ENCODE assay signal across 8 cellular contexts in genomic region chr18:35026407-35027061, GRCh38. TPM values are rescaled to one million over a fixed set of nuclear protein-coding genes. Genes with fewer than 3 reads are reported as not detected.
DNase-seq lines count a peak whose midpoint lies in the region; ATAC-seq and TF ChIP-seq lines count a peak whose summit lies in the region.

No MANE protein-coding gene starts in this region.

- H3K36me3 ChIP-seq in effector memory CD4-positive, alpha-beta T cell (ENCODE audit: control insufficient read depth, insufficient read depth, low read length): no peaks in the 10 kb centered on the region

- H3K9me3 ChIP-seq in effector memory CD4-positive, alpha-beta T cell (ENCODE audit: control insufficient read depth, low read length): no peaks in the 10 kb centered on the region

- H3K9me3 Mint-ChIP-seq in activated CD8-positive, alpha-beta T cell treated with anti-CD3 and anti-CD28 coated beads, Interleukin-2, amount 10 ng/mL, durations not matched to agents 7 days and 5 days (ENCODE audit: insufficient read depth): peaks cover 4% of the 10 kb centered on the region
- H3K9me3 Mint-ChIP-seq in nephron progenitor cell: no peaks in the 10 kb centered on the region

- H3K27ac ChIP-seq in effector memory CD4-positive, alpha-beta T cell (ENCODE audit: insufficient read depth, low read length, poor library complexity, severe bottlenecking): no peak overlapping the region

- POLR2A ChIA-PET in HEK293T (lab: Yijun Ruan, JAX): interaction anchor here (2.3 kb wide), 1 partner anchor 14 kb away, joined by 14 read pairs; the partner anchor contains the start of gene MAPRE2
- POLR2A ChIA-PET in activated CD8-positive, alpha-beta T cell treated with anti-CD3 and anti-CD28 coated beads, Interleukin-2, amount 10 ng/mL, durations not matched to agents 7 days and 5 days (lab: Charles Lee): interaction anchor here (0.9 to 5.8 kb wide), 3 partner anchors 15 to 117 kb away, joined by 4 to 117 read pairs (median 28); partner anchors contain the start of gene MAPRE2

- no peak overlapping the region for H3K27ac Mint-ChIP-seq in activated CD8-positive, alpha-beta T cell treated with anti-CD3 and anti-CD28 coated beads, Interleukin-2, amount 10 ng/mL, durations not matched to agents 7 days and 5 days
- H3K27ac Mint-ChIP-seq in nephron progenitor cell: peak overlapping the region; percentile 64

- peak; percentile 11 for TF ChIP-seq CTCF in nephron progenitor cell (IDR thresholded peaks at IDR 0.05)

- no peak overlapping the region for H3K4me3 ChIP-seq in effector memory CD4-positive, alpha-beta T cell (ENCODE audit: insufficient read depth, low read depth, low read length, poor library complexity, severe bottlenecking)

- no peak overlapping the region for H3K4me3 Mint-ChIP-seq in activated CD8-positive, alpha-beta T cell treated with anti-CD3 and anti-CD28 coated beads, Interleukin-2, amount 10 ng/mL, durations not matched to agents 7 days and 5 days
- H3K4me3 Mint-ChIP-seq in nephron progenitor cell: no peak overlapping the region

- H3K36me3 Mint-ChIP-seq in activated CD8-positive, alpha-beta T cell treated with anti-CD3 and anti-CD28 coated beads, Interleukin-2, amount 10 ng/mL, durations not matched to agents 7 days and 5 days (ENCODE audit: low read depth): peaks cover 5% of the 10 kb centered on the region
- no peaks in the 10 kb centered on the region for H3K36me3 Mint-ChIP-seq in nephron progenitor cell (ENCODE audit: low read depth)

- peaks cover 6% of the 10 kb centered on the region for H3K4me1 ChIP-seq in effector memory CD4-positive, alpha-beta T cell (ENCODE audit: control insufficient read depth, insufficient read depth, low read length, poor library complexity, severe bottlenecking)

- peak; percentile 25 for DNase-seq in NCI-H1105 treated with DMSO at 0.1 percent for 48 hours (lab: John Stamatoyannopoulos, UW)
- no peak for DNase-seq in NCI-H1105 (lab: John Stamatoyannopoulos, UW)
- DNase-seq in HEK293T (ENCODE audit: extremely low spot score): no peak
- DNase-seq in activated CD8-positive, alpha-beta T cell treated with anti-CD3 and anti-CD28 coated beads, Interleukin-2, amount 10 ng/mL, durations not matched to agents 7 days and 5 days: peak; percentile 37
- no peak for DNase-seq in nephron progenitor cell
- no peak for DNase-seq in hepatic stellate cell (ENCODE audit: low spot score)
- no peak for DNase-seq in effector memory CD4-positive, alpha-beta T cell

- no peaks in the 10 kb centered on the region for H3K27me3 ChIP-seq in effector memory CD4-positive, alpha-beta T cell (replicated peaks; ENCODE audit: control insufficient read depth, insufficient read depth, low read length, poor library complexity, severe bottlenecking)

- CTCF ChIA-PET in HEK293T (lab: Yijun Ruan, JAX): interaction anchor here (0.5 to 3.1 kb wide), 6 partner anchors 10 to 175 kb away, joined by 3 to 15 read pairs (median 4); partner anchors contain the start of gene MAPRE2
- CTCF ChIA-PET in activated CD8-positive, alpha-beta T cell treated with anti-CD3 and anti-CD28 coated beads, Interleukin-2, amount 10 ng/mL, durations not matched to agents 7 days and 5 days (lab: Charles Lee): interaction anchor here (0.8 to 9.2 kb wide), 22 partner anchors 10 to 360 kb away, joined by 3 to 160 read pairs (median 6); partner anchors contain the start of gene MAPRE2

- peaks cover 33% of the 10 kb centered on the region for H3K4me1 Mint-ChIP-seq in activated CD8-positive, alpha-beta T cell treated with anti-CD3 and anti-CD28 coated beads, Interleukin-2, amount 10 ng/mL, durations not matched to agents 7 days and 5 days (ENCODE audit: low read depth)
- H3K4me1 Mint-ChIP-seq in nephron progenitor cell: peaks cover 19% of the 10 kb centered on the region

- H3K27me3 Mint-ChIP-seq in activated CD8-positive, alpha-beta T cell treated with anti-CD3 and anti-CD28 coated beads, Interleukin-2, amount 10 ng/mL, durations not matched to agents 7 days and 5 days (ENCODE audit: low read depth): no peaks in the 10 kb centered on the region
- peaks cover 5% of the 10 kb centered on the region for H3K27me3 Mint-ChIP-seq in nephron progenitor cell (ENCODE audit: low read depth, poor library complexity)

- peak; percentile 42 for ATAC-seq in activated CD8-positive, alpha-beta T cell treated with anti-CD3 and anti-CD28 coated beads, Interleukin-2, amount 10 ng/mL, durations not matched to agents 7 days and 5 days
- ATAC-seq in GM21367 (IDR thresholded peaks at IDR 0.05; ENCODE audit: unreplicated experiment): no peak

TF ChIP-seq in HEK293T, 16 proteins besides CTCF, POLR2A, EP300 and RAD21:
- TF ChIP-seq BHLHE40 (IDR thresholded peaks at IDR 0.05; ENCODE audit: borderline replicate concordance) (no peak), ZNF384 (IDR thresholded peaks at IDR 0.05) (0 out of 2 replicates have a peak, but pooled peaks have one; percentile 23)
TF ChIP-seq in HEK293T: peak in this region for 1.

RNA-seq across cellular contexts. Expression of gene MAPRE2, which starts 14.7 kb away (rescaled TPM):
- 10 to 100 TPM; 49.0 to 53.6 TPM for total RNA-seq in activated CD8-positive, alpha-beta T cell treated with anti-CD3 and anti-CD28 coated beads, Interleukin-2, amount 10 ng/mL, durations not matched to agents 7 days and 5 days

Comparison
In these comparisons a context has a peak if more than half of its experiments do, and no peak if none do; other contexts are left out.
1. DNase-seq: peak in NCI-H1105 treated with DMSO at 0.1 percent for 48 hours (single experiment) and activated CD8-positive, alpha-beta T cell treated with anti-CD3 and anti-CD28 coated beads, Interleukin-2, amount 10 ng/mL, durations not matched to agents 7 days and 5 days (single experiment); none in NCI-H1105 (single experiment), HEK293T (single experiment), nephron progenitor cell (single experiment), hepatic stellate cell (single experiment) and effector memory CD4-positive, alpha-beta T cell (0 of 3).